Comparison of ENCODE assay signal across 24 cellular contexts in the genomic region with DNA sequence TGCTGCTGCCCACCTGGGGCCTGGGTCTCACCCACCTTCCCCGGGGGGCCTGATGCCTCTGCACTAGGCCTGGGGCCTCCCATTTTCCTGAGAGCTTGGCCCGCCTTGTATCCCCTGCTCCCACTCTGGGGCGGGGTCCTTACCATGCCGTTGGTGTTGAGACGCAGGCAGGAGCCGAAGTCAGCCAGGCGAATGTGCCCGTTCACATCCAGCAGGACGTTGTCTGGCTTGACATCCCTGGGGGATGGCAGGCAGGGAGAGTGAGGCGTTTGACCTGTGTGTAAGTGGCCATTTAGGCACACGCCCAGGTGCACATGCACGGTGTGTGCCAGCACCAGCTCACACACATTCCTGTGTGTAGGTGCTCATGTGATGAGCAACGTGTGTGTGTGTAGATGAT.
"Had no signal": no experiment of that assay in that cellular context is flagged by ENCODE, and none has a peak within 500 bp of the region (broad histone marks: within the 10 kb centered on the region; RNA-seq: fewer than 3 reads in every experiment).

No MANE protein-coding gene starts in this region.

- H3K9me3 Mint-ChIP-seq: mesothelial cell of epicardium; naive B cell; natural killer cell treated with Interleukin-12 subunit alpha and Interleukin-12 subunit beta and Interleukin-15 and Interleukin-18, amount 100 ng/mL, for 72 hours; stimulated activated naive CD8-positive, alpha-beta T cell treated with anti-CD3 and anti-CD28 coated beads, Interleukin-15, amount 100 ng/mL, for 72 hours had no signal

- H3K4me1 ChIP-seq: gastrocnemius medialis, psoas muscle had no signal

- H3K27me3 ChIP-seq: gastrocnemius medialis, ovary, suprapubic skin, transverse colon had no signal

- H3K36me3 ChIP-seq: gastrocnemius medialis, ovary, sigmoid colon, transverse colon had no signal

- H3K27ac Mint-ChIP-seq: mesothelial cell of epicardium; naive B cell; natural killer cell treated with Interleukin-12 subunit alpha and Interleukin-12 subunit beta and Interleukin-15 and Interleukin-18, amount 100 ng/mL, for 72 hours; stimulated activated naive CD8-positive, alpha-beta T cell treated with anti-CD3 and anti-CD28 coated beads, Interleukin-15, amount 100 ng/mL, for 72 hours had no signal

- H3K9me3 ChIP-seq: gastrocnemius medialis, mucosa of descending colon, ovary, psoas muscle, sigmoid colon, suprapubic skin, transverse colon had no signal

- H3K36me3 Mint-ChIP-seq: mesothelial cell of epicardium; natural killer cell treated with Interleukin-12 subunit alpha and Interleukin-12 subunit beta and Interleukin-15 and Interleukin-18, amount 100 ng/mL, for 72 hours had no signal

- DNase-seq: dermis blood vessel endothelial cell; effector memory CD4-positive, alpha-beta T cell; gastrocnemius medialis; head of caudate nucleus; mesenchymal stem cell; naive B cell; nucleus accumbens; ovary; posterior cingulate gyrus; psoas muscle; sigmoid colon; stimulated activated CD4-positive, alpha-beta T cell treated with anti-CD3 and anti-CD28 coated beads, Interleukin-15, amount 100 ng/mL, for 24 hours; stimulated activated CD4-positive, alpha-beta T cell treated with anti-CD3 and anti-CD28 coated beads, Interleukin-2, amount 100 ng/mL, for 48 hours; stimulated activated naive CD4-positive, alpha-beta T cell; stimulated activated naive CD8-positive, alpha-beta T cell treated with anti-CD3 and anti-CD28 coated beads, Interleukin-15, amount 100 ng/mL, for 72 hours; transverse colon had no signal

- H3K27ac ChIP-seq: coronary artery, gastrocnemius medialis, ovary, psoas muscle, sigmoid colon, suprapubic skin, transverse colon had no signal

- H3K4me3 Mint-ChIP-seq: mesothelial cell of epicardium; naive B cell; natural killer cell treated with Interleukin-12 subunit alpha and Interleukin-12 subunit beta and Interleukin-15 and Interleukin-18, amount 100 ng/mL, for 72 hours; stimulated activated naive CD8-positive, alpha-beta T cell treated with anti-CD3 and anti-CD28 coated beads, Interleukin-15, amount 100 ng/mL, for 72 hours had no signal

- H3K4me3 ChIP-seq: coronary artery, gastrocnemius medialis, mucosa of descending colon, ovary, psoas muscle, sigmoid colon, suprapubic skin, transverse colon had no signal

- FAIRE-seq: keratinocyte had no signal

- H3K27me3 Mint-ChIP-seq: naive B cell; natural killer cell treated with Interleukin-12 subunit alpha and Interleukin-12 subunit beta and Interleukin-15 and Interleukin-18, amount 100 ng/mL, for 72 hours; stimulated activated naive CD8-positive, alpha-beta T cell treated with anti-CD3 and anti-CD28 coated beads, Interleukin-15, amount 100 ng/mL, for 72 hours had no signal

- ATAC-seq: left lobe of liver; mucosa of descending colon; natural killer cell treated with Interleukin-12 subunit alpha and Interleukin-12 subunit beta and Interleukin-15 and Interleukin-18, amount 100 ng/mL, for 72 hours; right cardiac atrium; stimulated activated naive CD8-positive, alpha-beta T cell treated with anti-CD3 and anti-CD28 coated beads, Interleukin-15, amount 100 ng/mL, for 72 hours had no signal
